Comparison of ENCODE assay signal across 35 cellular contexts in the genomic region with DNA sequence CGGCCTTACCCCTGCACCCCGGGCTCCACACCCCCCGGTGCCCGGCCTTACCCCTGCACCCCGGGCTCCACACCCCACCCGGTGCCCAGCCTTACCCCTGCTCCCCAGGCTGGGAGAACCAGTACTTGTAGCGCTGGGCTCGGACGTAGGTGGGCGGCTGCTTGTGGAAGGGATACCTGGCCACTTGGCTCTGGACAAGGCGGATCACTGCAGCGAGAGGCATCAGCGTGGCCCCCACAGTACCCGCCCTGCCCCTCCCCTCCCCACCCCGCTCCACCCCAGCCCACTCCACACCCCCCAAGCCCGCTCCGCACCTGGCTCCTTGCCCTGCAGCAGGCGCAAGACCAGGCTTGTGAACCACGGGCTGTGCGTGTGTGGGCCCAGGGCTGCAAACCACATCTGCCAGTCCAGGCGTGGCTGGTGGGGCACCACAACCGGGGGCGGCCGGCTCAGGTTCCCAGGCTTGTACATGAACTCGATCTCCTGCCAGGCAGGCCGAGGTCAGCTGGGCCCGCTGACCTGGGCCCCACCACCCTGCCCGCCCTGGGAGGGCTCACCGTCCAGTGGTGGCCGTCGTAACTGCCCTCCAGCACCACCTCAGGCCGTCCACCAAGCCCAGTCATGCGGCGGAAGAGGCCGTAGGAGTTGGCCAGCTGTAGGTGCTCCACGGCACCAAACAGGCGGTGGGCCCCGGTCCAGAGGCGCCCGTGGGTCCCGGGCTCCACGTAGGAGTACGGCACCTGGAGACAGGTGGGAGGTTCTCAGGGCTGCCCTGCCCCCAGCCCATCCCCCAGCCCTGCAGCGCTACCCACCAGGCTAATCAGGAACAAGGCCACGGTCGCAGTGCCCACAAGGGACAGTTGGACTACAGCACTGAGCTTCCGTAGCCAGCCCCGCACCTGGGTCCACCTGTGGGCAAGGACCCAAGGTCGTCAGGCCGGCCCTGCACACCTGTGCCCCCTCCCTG. TPM values are rescaled to one million over a fixed set of nuclear protein-coding genes. Genes with fewer than 3 reads are reported as not detected.
DNase-seq lines count a peak whose midpoint lies in the region; ATAC-seq, FAIRE-seq and TF ChIP-seq lines count a peak whose summit lies in the region.
"Had no signal": no experiment of that assay in that cellular context is flagged by ENCODE, and none has a peak within 500 bp of the region (broad histone marks: within the 10 kb centered on the region; RNA-seq: fewer than 3 reads in every experiment).

No MANE protein-coding gene starts in this region.

- H3K27me3 Mint-ChIP-seq in MCF 10A (ENCODE audit: insufficient read depth, unreplicated experiment) = no peaks in the 10 kb centered on the region
- no peaks in the 10 kb centered on the region for H3K27me3 Mint-ChIP-seq in stimulated activated memory B cell treated with anti-CD40 and anti-IgM and Interleukin-4, amounts not matched to agents 10 μg/mL and 1 μg/mL and 100 μg/mL, for 72 hours
- H3K27me3 Mint-ChIP-seq: CD8-positive, alpha-beta memory T cell; effector memory CD8-positive, alpha-beta T cell; memory B cell; stimulated activated naive CD8-positive, alpha-beta T cell treated with anti-CD3 and anti-CD28 coated beads, Interleukin-15, amount 100 ng/mL, for 72 hours had no signal

- H3K9me2 ChIP-seq in OCI-LY7 (ENCODE audit: insufficient read depth, low read length) = no peaks in the 10 kb centered on the region

- H3K36me3 ChIP-seq in mammary epithelial cell (ENCODE audit: insufficient read depth, low read length) (peaks cover 8% of the 10 kb centered on the region), OCI-LY7 (ENCODE audit: insufficient read depth, low read length) (peaks cover 20% of the 10 kb centered on the region; the same call in 1 of the 2 replicates), esophagus squamous epithelium (peaks cover 7 to 42% (median 15%) of the 10 kb centered on the region in 3 donors), suprapubic skin (peaks cover 37% of the 10 kb centered on the region), WERI-Rb-1 (peaks cover 36% of the 10 kb centered on the region)

- H3K4me2 ChIP-seq in mammary epithelial cell (ENCODE audit: insufficient read depth, low read depth, low read length) (peak overlapping the region; percentile 75), OCI-LY7 (ENCODE audit: low read length) (no peak overlapping the region)
- H3K4me2 ChIP-seq: KMS-11, smooth muscle cell had no signal

- intact Hi-C loops in mammary epithelial cell (cut with micrococcal nuclease) = loop anchor here (5.0 kb wide), 1 partner anchor 118 kb away; no protein-coding TSS in a partner anchor
- intact Hi-C loops in MCF 10A (cut with micrococcal nuclease) = loop anchor here (5.0 kb wide), 1 partner anchor 118 kb away; no protein-coding TSS in a partner anchor
- intact Hi-C loops in OCI-LY7 (cut with micrococcal nuclease; ENCODE audit: unreplicated experiment) = loop anchor here (5.0 to 10.0 kb wide), 2 partner anchors 232 to 260 kb away; a partner anchor contains a TSS
- intact Hi-C loops in esophagus squamous epithelium (cut with DNase I) = no loop called here

- TF ChIP-seq CTCF in mammary epithelial cell (conservative IDR thresholded peaks at IDR 0.05 in 1 of 2, IDR thresholded peaks at IDR 0.05 in 1 of 2; ENCODE audit: extremely low read depth in 1 of 2, insufficient read depth in 1 of 2, low read depth in 1 of 2, low read length in 2 of 2) (no peak), MCF 10A (IDR thresholded peaks at IDR 0.05; ENCODE audit: unreplicated experiment) (no peak), OCI-LY7 (conservative IDR thresholded peaks at IDR 0.05; ENCODE audit: low read length) (0 out of 2 replicates have a peak, but pooled peaks have one; percentile 12), esophagus squamous epithelium (IDR thresholded peaks at IDR 0.05) (no peak), suprapubic skin (IDR thresholded peaks at IDR 0.05) (no peak), WERI-Rb-1 (IDR thresholded peaks at IDR 0.05; ENCODE audit: low read depth, low read length) (no peak)

- no peak overlapping the region for H3K9ac ChIP-seq in mammary epithelial cell (ENCODE audit: insufficient read depth, low read length)
- H3K9ac ChIP-seq: KMS-11, parathyroid adenoma had no signal

- H3K36me3 Mint-ChIP-seq in MCF 10A (ENCODE audit: insufficient read depth, unreplicated experiment) = no peaks in the 10 kb centered on the region
- H3K36me3 Mint-ChIP-seq in stimulated activated memory B cell treated with anti-CD40 and anti-IgM and Interleukin-4, amounts not matched to agents 10 μg/mL and 1 μg/mL and 100 μg/mL, for 72 hours = peaks cover 8% of the 10 kb centered on the region
- H3K36me3 Mint-ChIP-seq: memory B cell had no signal

- no peak overlapping the region for H3K4me3 Mint-ChIP-seq in MCF 10A (ENCODE audit: unreplicated experiment)
- H3K4me3 Mint-ChIP-seq in stimulated activated memory B cell treated with anti-CD40 and anti-IgM and Interleukin-4, amounts not matched to agents 10 μg/mL and 1 μg/mL and 100 μg/mL, for 72 hours = no peak overlapping the region
- H3K4me3 Mint-ChIP-seq: activated CD4-positive, alpha-beta T cell treated with anti-CD3 and anti-CD28 coated beads, Interleukin-2, amount 10 ng/mL, durations not matched to agents 24 days and 14 days; memory B cell had no signal

- BruUV-seq in mammary epithelial cell (replicated peaks; lab: Mats Ljungman, UMichigan) = no TSS peak
- no TSS peak for BruUV-seq in MCF 10A (replicated peaks; lab: Mats Ljungman, UMichigan)
- BruUV-seq in OCI-LY7 (replicated peaks; lab: Mats Ljungman, UMichigan) = no TSS peak

- H3K27ac ChIP-seq in mammary epithelial cell (ENCODE audit: insufficient read depth, low read depth, low read length) = no peak overlapping the region
- no peak overlapping the region for H3K27ac ChIP-seq in OCI-LY7 (ENCODE audit: low read depth, low read length, poor library complexity, severe bottlenecking)
- peak overlapping the region; percentile 14 to 57 (median 52) for H3K27ac ChIP-seq in esophagus squamous epithelium
- no peak overlapping the region for H3K27ac ChIP-seq in suprapubic skin
- H3K27ac ChIP-seq in WERI-Rb-1 = no peak overlapping the region
- H3K27ac ChIP-seq: KMS-11, parathyroid adenoma, Peyer's patch, thyroid gland had no signal

- in situ Hi-C loops in mammary epithelial cell (cut with MboI; ENCODE audit: low sequenced_read_pairs in 2 of 2) = no loop called here

- H3K79me2 ChIP-seq in mammary epithelial cell (ENCODE audit: insufficient read depth, low read length) (peaks cover 37% of the 10 kb centered on the region), OCI-LY7 (ENCODE audit: insufficient read depth, low read depth, low read length) (peaks cover 19% of the 10 kb centered on the region)
- H3K79me2 ChIP-seq: parathyroid adenoma had no signal

- POLR2A ChIA-PET in MCF 10A (lab: Yijun Ruan, JAX) (interaction anchor here (1.0 kb wide), 1 partner anchor 19 kb away, joined by 3 read pairs; no protein-coding TSS in a partner anchor), OCI-LY7 (lab: Charles Lee) (no interaction called here)

- H3K9me3 ChIP-seq in mammary epithelial cell (replicated peaks; ENCODE audit: insufficient read depth, low read length) (no peaks in the 10 kb centered on the region), OCI-LY7 (ENCODE audit: low read length) (no peaks in the 10 kb centered on the region), esophagus squamous epithelium (no peaks in the 10 kb centered on the region), suprapubic skin (no peaks in the 10 kb centered on the region), WERI-Rb-1 (ENCODE audit: severe bottlenecking) (no peaks in the 10 kb centered on the region)
- H3K9me3 ChIP-seq: Peyer's patch, thyroid gland had no signal

- no peaks in the 10 kb centered on the region for H3K9me3 Mint-ChIP-seq in MCF 10A (ENCODE audit: unreplicated experiment)
- H3K9me3 Mint-ChIP-seq in stimulated activated memory B cell treated with anti-CD40 and anti-IgM and Interleukin-4, amounts not matched to agents 10 μg/mL and 1 μg/mL and 100 μg/mL, for 72 hours = no peaks in the 10 kb centered on the region
- H3K9me3 Mint-ChIP-seq: activated CD4-positive, alpha-beta T cell treated with anti-CD3 and anti-CD28 coated beads, Interleukin-2, amount 10 ng/mL, durations not matched to agents 24 days and 14 days; CD8-positive, alpha-beta memory T cell; effector memory CD8-positive, alpha-beta T cell; memory B cell; neural crest cell; stimulated activated naive CD8-positive, alpha-beta T cell treated with anti-CD3 and anti-CD28 coated beads, Interleukin-15, amount 100 ng/mL, for 72 hours had no signal

- H3K4me3 ChIP-seq in mammary epithelial cell (replicated peaks in 1 of 3; ENCODE audit: insufficient read depth in 1 of 3, low read depth in 2 of 3, low read length in 3 of 3) = no peak overlapping the region
- no peak overlapping the region for H3K4me3 ChIP-seq in OCI-LY7 (ENCODE audit: low read depth, low read length, poor library complexity, severe bottlenecking)
- peak overlapping the region in 1 of 4 donors; percentile 23 for H3K4me3 ChIP-seq in esophagus squamous epithelium
- no peak overlapping the region for H3K4me3 ChIP-seq in suprapubic skin
- H3K4me3 ChIP-seq in WERI-Rb-1 (ENCODE audit: low read depth, low read length) = no peak overlapping the region
- H3K4me3 ChIP-seq: Peyer's patch, smooth muscle cell, thyroid gland had no signal

- DNase-seq in mammary epithelial cell (peak; percentile 76), MCF 10A (ENCODE audit: unreplicated experiment) (no peak), OCI-LY7 (ENCODE audit: low spot score) (no peak), esophagus squamous epithelium (lab: John Stamatoyannopoulos, UW) (no peak), suprapubic skin (ENCODE audit: low spot score in 2 of 2) (peak; percentile 68 to 79), WERI-Rb-1 (no peak), frontal cortex (ENCODE audit: low spot score in 2 of 2) (no peak)
- DNase-seq: activated CD4-positive, alpha-beta T cell treated with anti-CD3 and anti-CD28 coated beads, Interleukin-2, amount 10 ng/mL, durations not matched to agents 24 days and 14 days; activated gamma-delta T cell; AML-193; caudate nucleus; CD8-positive, alpha-beta memory T cell; cortex of kidney; effector memory CD8-positive, alpha-beta T cell; foreskin fibroblast; left colon; MM.1S; NCI-H2029 treated with DMSO at 0.1 percent for 48 hours; NCI-H226; NCI-H748 treated with DMSO at 0.1 percent for 48 hours; Peyer's patch; retina; stimulated activated naive CD8-positive, alpha-beta T cell treated with anti-CD3 and anti-CD28 coated beads, Interleukin-15, amount 100 ng/mL, for 72 hours; T-helper 9 cell; thyroid gland had no signal

- peaks cover 4% of the 10 kb centered on the region for H4K20me1 ChIP-seq in mammary epithelial cell (ENCODE audit: insufficient read depth, low read length)
- H4K20me1 ChIP-seq in OCI-LY7 (ENCODE audit: insufficient read depth, low read length) = peaks cover 4% of the 10 kb centered on the region; the same call in 1 of the 2 replicates

- peaks cover 10% of the 10 kb centered on the region for H3K4me1 Mint-ChIP-seq in MCF 10A (ENCODE audit: insufficient read depth, unreplicated experiment)
- H3K4me1 Mint-ChIP-seq in stimulated activated memory B cell treated with anti-CD40 and anti-IgM and Interleukin-4, amounts not matched to agents 10 μg/mL and 1 μg/mL and 100 μg/mL, for 72 hours = peaks cover 27% of the 10 kb centered on the region

- no peak for ATAC-seq in stimulated activated memory B cell treated with anti-CD40 and anti-IgM and Interleukin-4, amounts not matched to agents 10 μg/mL and 1 μg/mL and 100 μg/mL, for 72 hours
- ATAC-seq: effector memory CD8-positive, alpha-beta T cell; left colon; stimulated activated naive CD8-positive, alpha-beta T cell treated with anti-CD3 and anti-CD28 coated beads, Interleukin-15, amount 100 ng/mL, for 72 hours had no signal

- H3K27me3 ChIP-seq in mammary epithelial cell (ENCODE audit: insufficient read depth, low read length) (no peaks in the 10 kb centered on the region), esophagus squamous epithelium (no peaks in the 10 kb centered on the region), suprapubic skin (no peaks in the 10 kb centered on the region), WERI-Rb-1 (ENCODE audit: insufficient read depth, low read depth, severe bottlenecking) (no peaks in the 10 kb centered on the region)
- H3K27me3 ChIP-seq: Peyer's patch, thyroid gland had no signal

- no peak overlapping the region for H2AFZ ChIP-seq in mammary epithelial cell (ENCODE audit: low read depth, low read length)
- no peak overlapping the region for H2AFZ ChIP-seq in OCI-LY7 (ENCODE audit: low read length)
- H2AFZ ChIP-seq: parathyroid adenoma had no signal

- TF ChIP-seq POLR2A in esophagus squamous epithelium (IDR thresholded peaks at IDR 0.05) (no peak), suprapubic skin (IDR thresholded peaks at IDR 0.05) (no peak)

- no peak overlapping the region for H3K27ac Mint-ChIP-seq in MCF 10A (ENCODE audit: low read depth, unreplicated experiment)
- no peak overlapping the region for H3K27ac Mint-ChIP-seq in stimulated activated memory B cell treated with anti-CD40 and anti-IgM and Interleukin-4, amounts not matched to agents 10 μg/mL and 1 μg/mL and 100 μg/mL, for 72 hours
- H3K27ac Mint-ChIP-seq: activated CD4-positive, alpha-beta T cell treated with anti-CD3 and anti-CD28 coated beads, Interleukin-2, amount 10 ng/mL, durations not matched to agents 24 days and 14 days; CD8-positive, alpha-beta memory T cell; effector memory CD8-positive, alpha-beta T cell; memory B cell; stimulated activated naive CD8-positive, alpha-beta T cell treated with anti-CD3 and anti-CD28 coated beads, Interleukin-15, amount 100 ng/mL, for 72 hours had no signal

- CTCF ChIA-PET in mammary epithelial cell (lab: Charles Lee; ENCODE audit: low non-redundant PET) = no interaction called here
- CTCF ChIA-PET in MCF 10A (lab: Yijun Ruan, JAX) = interaction anchor here (0.6 kb wide), 2 partner anchors 88 to 116 kb away, joined by 3 to 4 read pairs; no protein-coding TSS in a partner anchor
- CTCF ChIA-PET in OCI-LY7 (lab: Charles Lee; ENCODE audit: unreplicated experiment) = no interaction called here

- H3K4me1 ChIP-seq in mammary epithelial cell (ENCODE audit: insufficient read depth, low read length) (peaks cover 34% of the 10 kb centered on the region), OCI-LY7 (ENCODE audit: insufficient read depth, low read length, poor library complexity, severe bottlenecking) (peaks cover 16% of the 10 kb centered on the region), esophagus squamous epithelium (peaks cover 27 to 47% (median 36%) of the 10 kb centered on the region in 3 donors), suprapubic skin (peaks cover 40% of the 10 kb centered on the region)
- H3K4me1 ChIP-seq: parathyroid adenoma had no signal

- dilution Hi-C loops in mammary epithelial cell (cut with HindIII; ENCODE audit: low sequenced_read_pairs) = no loop called here

- FAIRE-seq in frontal cortex (lab: Jason Lieb, UNC) = no peak
- FAIRE-seq: astrocyte, GM12891, H54 had no signal

- WGBS in mammary epithelial cell (ENCODE audit: low coverage, missing lambda C conversion rate) = 92% methylated on average over 6 of the region's 50 CpGs
- WGBS in esophagus squamous epithelium, 2 donors = 86% methylated on average over 6 of the region's 50 CpGs; no CpG with 5 or more reads in 1 of the 2 donors
- 85% methylated on average over 15 of the region's 50 CpGs for WGBS in suprapubic skin

- TF ChIP-seq EP300 in suprapubic skin (IDR thresholded peaks at IDR 0.05) = no peak

RNA-seq across cellular contexts. Expression of a gene that starts 3.0 kb away (rescaled TPM):
- total RNA-seq in mammary epithelial cell = 10 to 100 TPM; 47.8 to 84.8 TPM
- polyA plus RNA-seq in mammary epithelial cell = 50.3 TPM
- polyA minus RNA-seq in mammary epithelial cell = 9.1 TPM
- total RNA-seq in MCF 10A (2022) = 49.4 and 50.9 TPM in 2 replicates
- 37.8 and 50.7 TPM in 2 replicates for total RNA-seq in OCI-LY7 (2014; rRNA removed; shearing (Covaris generic))
- total RNA-seq in OCI-LY7 (2022) = 49.2 and 49.8 TPM in 2 replicates
- total RNA-seq in esophagus squamous epithelium = 10 to 100 TPM; 35.4 to 65.0 (median 46.2) TPM
- 10 to 100 TPM; 28.9 to 65.6 (median 44.7) TPM for total RNA-seq in suprapubic skin
- total RNA-seq in frontal cortex = 11.8 TPM

RNA-seq across cellular contexts. Expression of a gene that starts 3.5 kb away (rescaled TPM):
- 10 to 100 TPM; 18.2 to 41.0 TPM for total RNA-seq in mammary epithelial cell
- 33.3 TPM for polyA plus RNA-seq in mammary epithelial cell
- 56.4 TPM for polyA minus RNA-seq in mammary epithelial cell
- total RNA-seq in MCF 10A (2022) = 31.6 and 39.8 TPM in 2 replicates
- total RNA-seq in OCI-LY7 (2014; rRNA removed; shearing (Covaris generic)) = 129 and 151 TPM in 2 replicates
- 124 and 126 TPM in 2 replicates for total RNA-seq in OCI-LY7 (2022)
- total RNA-seq in esophagus squamous epithelium = 10 to 100 TPM; 30.2 to 42.6 (median 38.5) TPM
- total RNA-seq in suprapubic skin = 10 to 100 TPM; 39.6 to 51.9 (median 50.0) TPM
- 42.4 TPM for total RNA-seq in frontal cortex

RNA-seq across cellular contexts. Expression of a gene that starts 17.9 kb away (rescaled TPM):
- total RNA-seq in mammary epithelial cell (not detected), MCF 10A (2022) (0.63 and 1.6 TPM in 2 replicates), OCI-LY7 (2022) (0.53 and 0.74 TPM in 2 replicates), esophagus squamous epithelium (not detected), suprapubic skin (not detected), frontal cortex (not detected)
- polyA plus RNA-seq in mammary epithelial cell = not detected
- not detected for polyA minus RNA-seq in mammary epithelial cell
- total RNA-seq in OCI-LY7 (2014; rRNA removed; shearing (Covaris generic)) = not detected in 2 replicates
- total RNA-seq: left colon, Peyer's patch, smooth muscle cell had no signal
- polyA plus RNA-seq: CD8-positive, alpha-beta memory T cell; esophagus had no signal

RNA-seq across cellular contexts. Expression of a gene that starts 20.9 kb away (rescaled TPM):
- 1 to 10 TPM; 2.8 to 6.6 TPM for total RNA-seq in mammary epithelial cell
- 2.3 TPM for polyA plus RNA-seq in mammary epithelial cell
- not detected for polyA minus RNA-seq in mammary epithelial cell
- total RNA-seq in MCF 10A (2022) = 2.4 and 5.4 TPM in 2 replicates
- 2.7 and 4.9 TPM in 2 replicates for total RNA-seq in OCI-LY7 (2014; rRNA removed; shearing (Covaris generic))
- 3.9 and 4.1 TPM in 2 replicates for total RNA-seq in OCI-LY7 (2022)
- 10 to 100 TPM in 1 of 4 donors, 1 to 10 TPM in 3; 5.1 to 14.9 (median 6.7) TPM for total RNA-seq in esophagus squamous epithelium
- 1 to 10 TPM in 3 of 4 donors, not detected in 1; 1.7 to 7.9 (median 4.7) TPM for total RNA-seq in suprapubic skin
- 0.82 TPM for total RNA-seq in frontal cortex

RNA-seq across cellular contexts. Expression of a gene that starts 23.2 kb away (rescaled TPM):
- 10 to 100 TPM; 21.2 to 30.9 TPM for total RNA-seq in mammary epithelial cell
- 1.7 TPM for polyA plus RNA-seq in mammary epithelial cell
- 1.1 TPM for polyA minus RNA-seq in mammary epithelial cell
- total RNA-seq in MCF 10A (2022) = 35.4 and 39.7 TPM in 2 replicates
- 2.7 and 4.3 TPM in 2 replicates for total RNA-seq in OCI-LY7 (2014; rRNA removed; shearing (Covaris generic))
- 7.0 and 7.9 TPM in 2 replicates for total RNA-seq in OCI-LY7 (2022)
- total RNA-seq in esophagus squamous epithelium = 1 to 10 TPM in 2 of 4 donors, under 1 TPM in 2; under 0.01 to 1.9 (median 0.89) TPM
- 1 to 10 TPM in 1 of 4 donors, under 1 TPM in 2, not detected in 1; 0.24 to 2.7 (median 0.30) TPM for total RNA-seq in suprapubic skin
- not detected for total RNA-seq in frontal cortex

Comparison
In these comparisons a context has a peak if more than half of its experiments do, and no peak if none do; other contexts are left out.
1. DNase-seq: peak in mammary epithelial cell (single experiment) and suprapubic skin (2 of 2); none in MCF 10A (single experiment), OCI-LY7 (single experiment), esophagus squamous epithelium (single experiment), WERI-Rb-1 (single experiment) and frontal cortex (0 of 2).
2. H3K27ac ChIP-seq: peak in esophagus squamous epithelium (4 of 4); none in mammary epithelial cell (single experiment), OCI-LY7 (single experiment), suprapubic skin (single experiment) and WERI-Rb-1 (single experiment).